In the genomic region with DNA sequence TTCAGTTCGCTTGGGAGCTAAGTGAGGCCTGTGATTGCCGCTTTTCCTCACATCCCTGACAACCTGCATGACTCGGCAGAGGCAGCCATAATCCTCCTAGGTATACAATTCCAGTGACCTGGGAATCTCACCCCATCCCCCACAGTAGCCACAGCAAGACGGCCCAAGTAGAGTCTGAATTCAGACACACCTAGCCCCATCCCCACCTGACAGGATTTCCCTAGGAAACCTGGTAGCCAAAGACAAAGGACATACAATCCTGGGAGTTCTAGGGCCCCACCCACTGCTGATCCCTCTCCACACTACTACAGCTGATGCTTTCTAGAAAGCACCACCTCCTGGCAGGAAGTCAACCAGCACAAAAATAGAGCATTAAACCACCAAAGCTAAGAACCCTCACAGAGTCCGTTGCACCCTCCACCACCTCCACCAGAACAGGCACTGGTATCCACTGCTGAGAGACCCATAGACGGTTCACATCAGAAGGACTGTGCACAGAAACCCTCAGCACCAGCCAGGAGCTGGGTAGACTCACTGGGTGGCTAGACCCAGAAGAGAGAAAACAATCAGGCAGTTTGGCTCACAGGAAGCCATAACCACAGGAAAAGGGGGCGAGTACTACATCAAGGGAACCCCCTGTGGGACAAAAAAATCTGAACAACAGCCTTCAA, we compare ENCODE assay signal across 11 cellular contexts. TPM values are rescaled to one million over a fixed set of nuclear protein-coding genes. Genes with fewer than 3 reads are reported as not detected.
A peak's percentile ranks its signal among the peaks of the same experiment; 100 is the strongest.
DNase-seq lines count a peak whose midpoint lies in the region; ATAC-seq and TF ChIP-seq lines count a peak whose summit lies in the region.
"Had no signal": no experiment of that assay in that cellular context is flagged by ENCODE, and none has a peak within 500 bp of the region (broad histone marks: within the 10 kb centered on the region; RNA-seq: fewer than 3 reads in every experiment).

No MANE protein-coding gene starts in this region.

- ATAC-seq in GM23338 = peak; percentile 48; the same call in 2 of the 3 replicates
- ATAC-seq in GM18861 (IDR thresholded peaks at IDR 0.05; ENCODE audit: unreplicated experiment) = no peak
- no peak for ATAC-seq in GM19395 (IDR thresholded peaks at IDR 0.05; ENCODE audit: unreplicated experiment)

- H3K4me3 ChIP-seq in BLaER1 (peak overlapping the region; percentile 43), GM23338 (no peak overlapping the region)

- H4K20me1 ChIP-seq in BLaER1 = no peaks in the 10 kb centered on the region
- H4K20me1 ChIP-seq in GM23338 (replicated peaks; ENCODE audit: insufficient read depth) = peaks cover 3% of the 10 kb centered on the region; the same call in 1 of the 2 replicates

- peak overlapping the region; percentile 92 for H3K27ac Mint-ChIP-seq in GM23338

- H3K4me3 Mint-ChIP-seq in GM23338 = no peak overlapping the region

- H3F3A ChIP-seq in GM23338 (replicated peaks; ENCODE audit: low read depth) = no peaks in the 10 kb centered on the region

- H3K9ac ChIP-seq in BLaER1 = peak overlapping the region; percentile 63; the same call in 1 of the 2 replicates

- no peak overlapping the region for H2AFZ ChIP-seq in GM23338

- DNase-seq in GM23338 (ENCODE audit: low spot score) (peak; percentile 51), UCSD-AML1 (lab: John Stamatoyannopoulos, UW; ENCODE audit: unreplicated experiment) (peak; percentile 44), DMS79 (lab: John Stamatoyannopoulos, UW) (no peak), AG08395 (ENCODE audit: low spot score) (no peak)
- DNase-seq in effector CD4-positive, alpha-beta T cell = peak; percentile 5
- DNase-seq: erythroblast, NCI-H187 had no signal

- H3K27me3 Mint-ChIP-seq in GM23338 (ENCODE audit: insufficient read depth, low read depth, poor library complexity) = peaks cover 1% of the 10 kb centered on the region

- H3K36me3 ChIP-seq in BLaER1 (no peaks in the 10 kb centered on the region), GM23338 (ENCODE audit: insufficient read depth) (0 out of 2 replicates have a peak, but pooled peaks cover 3% of the 10 kb centered on the region)

- peaks cover 9% of the 10 kb centered on the region for H3K79me2 ChIP-seq in GM23338 (replicated peaks; ENCODE audit: insufficient read depth)

- H3K27me3 ChIP-seq in BLaER1 (no peaks in the 10 kb centered on the region), GM23338 (ENCODE audit: insufficient read depth) (no peaks in the 10 kb centered on the region)

- no peaks in the 10 kb centered on the region; the same call in 1 of the 2 replicates for H3K9me2 ChIP-seq in GM23338 (ENCODE audit: insufficient read depth)

- H3K4me2 ChIP-seq in BLaER1 (peak overlapping the region; percentile 76), GM23338 (no peak overlapping the region)

- TF ChIP-seq CTCF in GM23338 (conservative IDR thresholded peaks at IDR 0.05; ENCODE audit: low read depth in 2 of 2) = peak; percentile 18; a peak in 2 of 4 replicates

- H3K4me1 ChIP-seq in BLaER1 (peaks cover 47% of the 10 kb centered on the region), GM23338 (ENCODE audit: insufficient read depth) (peaks cover 16% of the 10 kb centered on the region)

- H3K27ac ChIP-seq in BLaER1 (peak overlapping the region; percentile 81), GM23338 (ENCODE audit: low read depth) (no peak overlapping the region)
- H3K27ac ChIP-seq: HL-60 had no signal

- H3K9me3 ChIP-seq in BLaER1 = peaks cover 34% of the 10 kb centered on the region

- H3K4me1 Mint-ChIP-seq in GM23338 = peaks cover 26% of the 10 kb centered on the region

- H3K36me3 Mint-ChIP-seq in GM23338 (ENCODE audit: low read depth) = peaks cover 62% of the 10 kb centered on the region

- peaks cover 46% of the 10 kb centered on the region for H3K9me3 Mint-ChIP-seq in GM23338

TF ChIP-seq in GM23338, 12 proteins besides CTCF, POLR2A, EP300 and RAD21 (continues in another document):
- TF ChIP-seq STAT1 (IDR thresholded peaks at IDR 0.05; ENCODE audit: unreplicated experiment) (no peak), EZH2phosphoT487 (IDR thresholded peaks at IDR 0.05; ENCODE audit: unreplicated experiment) (no peak), NANOG (IDR thresholded peaks at IDR 0.05; ENCODE audit: borderline replicate concordance) (no peak), ZNF331 (CRISPR knock-in tag; IDR thresholded peaks at IDR 0.05; ENCODE audit: low read depth) (no peak), CREB1 (CRISPR knock-in tag; IDR thresholded peaks at IDR 0.05; ENCODE audit: low read depth) (no peak), ETS1 (IDR thresholded peaks at IDR 0.05) (no peak), ZNF114 (CRISPR knock-in tag; IDR thresholded peaks at IDR 0.05) (no peak), EZH2 (IDR thresholded peaks at IDR 0.05; ENCODE audit: low read depth, unreplicated experiment) (no peak), JUNB (IDR thresholded peaks at IDR 0.05; ENCODE audit: unreplicated experiment) (no peak), POLR2AphosphoS5 (IDR thresholded peaks at IDR 0.05; ENCODE audit: low read depth) (no peak)
- TF ChIP-seq, protein P1, sequence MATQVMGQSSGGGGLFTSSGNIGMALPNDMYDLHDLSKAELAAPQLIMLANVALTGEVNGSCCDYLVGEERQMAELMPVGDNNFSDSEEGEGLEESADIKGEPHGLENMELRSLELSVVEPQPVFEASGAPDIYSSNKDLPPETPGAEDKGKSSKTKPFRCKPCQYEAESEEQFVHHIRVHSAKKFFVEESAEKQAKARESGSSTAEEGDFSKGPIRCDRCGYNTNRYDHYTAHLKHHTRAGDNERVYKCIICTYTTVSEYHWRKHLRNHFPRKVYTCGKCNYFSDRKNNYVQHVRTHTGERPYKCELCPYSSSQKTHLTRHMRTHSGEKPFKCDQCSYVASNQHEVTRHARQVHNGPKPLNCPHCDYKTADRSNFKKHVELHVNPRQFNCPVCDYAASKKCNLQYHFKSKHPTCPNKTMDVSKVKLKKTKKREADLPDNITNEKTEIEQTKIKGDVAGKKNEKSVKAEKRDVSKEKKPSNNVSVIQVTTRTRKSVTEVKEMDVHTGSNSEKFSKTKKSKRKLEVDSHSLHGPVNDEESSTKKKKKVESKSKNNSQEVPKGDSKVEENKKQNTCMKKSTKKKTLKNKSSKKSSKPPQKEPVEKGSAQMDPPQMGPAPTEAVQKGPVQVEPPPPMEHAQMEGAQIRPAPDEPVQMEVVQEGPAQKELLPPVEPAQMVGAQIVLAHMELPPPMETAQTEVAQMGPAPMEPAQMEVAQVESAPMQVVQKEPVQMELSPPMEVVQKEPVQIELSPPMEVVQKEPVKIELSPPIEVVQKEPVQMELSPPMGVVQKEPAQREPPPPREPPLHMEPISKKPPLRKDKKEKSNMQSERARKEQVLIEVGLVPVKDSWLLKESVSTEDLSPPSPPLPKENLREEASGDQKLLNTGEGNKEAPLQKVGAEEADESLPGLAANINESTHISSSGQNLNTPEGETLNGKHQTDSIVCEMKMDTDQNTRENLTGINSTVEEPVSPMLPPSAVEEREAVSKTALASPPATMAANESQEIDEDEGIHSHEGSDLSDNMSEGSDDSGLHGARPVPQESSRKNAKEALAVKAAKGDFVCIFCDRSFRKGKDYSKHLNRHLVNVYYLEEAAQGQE (IDR thresholded peaks at IDR 0.05; ENCODE audit: unreplicated experiment) = no peak

RNA-seq across cellular contexts. Expression of gene RUNX2, which starts 17.9 kb away (rescaled TPM):
- 0.70 and 1.7 TPM in 2 replicates for total RNA-seq in GM23338 (2014; rRNA removed; shearing (Covaris generic))
- 0.66 and 0.80 TPM in 2 replicates for polyA plus RNA-seq in GM23338 (2016; fragmentation: Nextera tagmentation; extraction: Ambion mirVana)

Comparison
In these comparisons a context has a peak if more than half of its experiments do, and no peak if none do; other contexts are left out.
1. DNase-seq: peak in GM23338 (single experiment), UCSD-AML1 (single experiment) and effector CD4-positive, alpha-beta T cell (single experiment); none in DMS79 (single experiment) and AG08395 (single experiment).